In genomic region chr11:108235192-108235591, GRCh38 we compare ENCODE assay signal across 27 cellular contexts. TPM values are rescaled to one million over a fixed set of nuclear protein-coding genes. Genes with fewer than 3 reads are reported as not detected.
DNase-seq lines count a peak whose midpoint lies in the region; ATAC-seq, FAIRE-seq and TF ChIP-seq lines count a peak whose summit lies in the region.
"Had no signal": no experiment of that assay in that cellular context is flagged by ENCODE, and none has a peak within 500 bp of the region (broad histone marks: within the 10 kb centered on the region; RNA-seq: fewer than 3 reads in every experiment).

No MANE protein-coding gene starts in this region.

- H3K27ac ChIP-seq in CD4-positive, CD25-positive, alpha-beta regulatory T cell (ENCODE audit: insufficient read depth, low read length, poor library complexity, severe bottlenecking), result peak overlapping the region; percentile 34
- H3K27ac ChIP-seq in DOHH2 (ENCODE audit: low read depth, low read length) (peak overlapping the region; percentile 84), mesenchymal stem cell (ENCODE audit: low read length, poor library complexity, severe bottlenecking) (no peak overlapping the region), Peyer's patch (peak overlapping the region in 1 of 4 donors; percentile 80), upper lobe of left lung (no peak overlapping the region)
- H3K27ac ChIP-seq: colonic mucosa, esophagus muscularis mucosa, gastroesophageal sphincter, stomach, tibial nerve, WERI-Rb-1 had no signal

- no peak for ATAC-seq in CD4-positive, CD25-positive, alpha-beta regulatory T cell (ENCODE audit: low read depth in 2 of 2)
- ATAC-seq in T-helper 17 cell (no peak), upper lobe of left lung (ENCODE audit: low FRiP score in 2 of 2) (no peak), HG02852 (IDR thresholded peaks at IDR 0.05; ENCODE audit: unreplicated experiment) (no peak)
- ATAC-seq: gastroesophageal sphincter, GM23338, left ventricle myocardium superior, sciatic nerve had no signal

- no peak overlapping the region for H3K23ac ChIP-seq in mesenchymal stem cell (ENCODE audit: low read length in 2 of 2)

- H3K4me1 Mint-ChIP-seq in CD4-positive, CD25-positive, alpha-beta regulatory T cell, result peaks cover 23 to 83% (median 45%) of the 10 kb centered on the region in 4 donors
- H3K4me1 Mint-ChIP-seq in T-helper 17 cell, result peaks cover 45% of the 10 kb centered on the region
- H3K4me1 Mint-ChIP-seq: endodermal cell, GM23338, mesothelial cell of epicardium had no signal

- H2AK5ac ChIP-seq in mesenchymal stem cell (ENCODE audit: low read length, severe bottlenecking), result no peak overlapping the region

- no peak overlapping the region for H2BK120ac ChIP-seq in mesenchymal stem cell (ENCODE audit: low read depth, low read length)

- H4K91ac ChIP-seq in mesenchymal stem cell (ENCODE audit: low read length), result peak overlapping the region; percentile 50

- H3K18ac ChIP-seq in mesenchymal stem cell (ENCODE audit: low read depth in 1 of 2, low read length in 2 of 2), result no peak overlapping the region

- no peak overlapping the region for H3K14ac ChIP-seq in mesenchymal stem cell (ENCODE audit: low read length in 2 of 2)

- H3K4me3 ChIP-seq in CD4-positive, CD25-positive, alpha-beta regulatory T cell (ENCODE audit: low read depth, low read length), result no peak overlapping the region
- H3K4me3 ChIP-seq in DOHH2 (ENCODE audit: low read length) (no peak overlapping the region), mesenchymal stem cell (ENCODE audit: insufficient read depth in 1 of 2, low read depth in 1 of 2, low read length in 2 of 2) (no peak overlapping the region), Peyer's patch (no peak overlapping the region), upper lobe of left lung (no peak overlapping the region)
- H3K4me3 ChIP-seq: colonic mucosa, esophagus muscularis mucosa, gastroesophageal sphincter, GM23338, stomach, tibial nerve had no signal

- no peaks in the 10 kb centered on the region for H4K20me1 ChIP-seq in DOHH2 (ENCODE audit: control insufficient read depth, insufficient read depth, low read depth, low read length)

- no peak for TF ChIP-seq EP300 in upper lobe of left lung (IDR thresholded peaks at IDR 0.05)

- TF ChIP-seq POLR2A in Peyer's patch (IDR thresholded peaks at IDR 0.05), result no peak
- TF ChIP-seq POLR2A in upper lobe of left lung (IDR thresholded peaks at IDR 0.05), result no peak

- no peaks in the 10 kb centered on the region for H3K9me2 ChIP-seq in DOHH2 (replicated peaks; ENCODE audit: control insufficient read depth, low read length)
- H3K9me2 ChIP-seq: SK-N-SH had no signal

- H3K79me2 ChIP-seq in DOHH2 (ENCODE audit: control insufficient read depth, low read length), result peaks cover 51% of the 10 kb centered on the region

- no peak overlapping the region for H2AFZ ChIP-seq in mesenchymal stem cell (ENCODE audit: low read depth, low read length)
- H2AFZ ChIP-seq: GM23338 had no signal

- DNase-seq in CD4-positive, CD25-positive, alpha-beta regulatory T cell, result no peak
- DNase-seq in T-helper 17 cell (no peak), mesenchymal stem cell (no peak), Peyer's patch (no peak), RCC 7860 (ENCODE audit: low spot score) (no peak), upper lobe of left lung (no peak)
- DNase-seq: activated CD8-positive, alpha-beta memory T cell treated with anti-CD3 and anti-CD28 coated beads, Interleukin-2, amount 50 U/mL, for 48 hours; activated effector memory CD4-positive, alpha-beta T cell treated with anti-CD3 and anti-CD28 coated beads, Interleukin-2, amount 50 U/mL, for 16 hours; colonic mucosa; COR-L47; DMS79; endodermal cell; left ventricle myocardium superior; NCI-H1436 treated with DMSO at 0.1 percent for 48 hours; NCI-H526; SK-N-SH; stomach; WERI-Rb-1 had no signal

- no peak overlapping the region for H3K4ac ChIP-seq in mesenchymal stem cell (ENCODE audit: low read depth in 1 of 2, low read length in 2 of 2)

- no CpG with 5 or more reads among the region's 1 CpG for WGBS in mesenchymal stem cell
- WGBS in upper lobe of left lung, 2 donors, result 91 to 100% methylated on average over 1 of the region's 1 CpG

- H3K27ac Mint-ChIP-seq in CD4-positive, CD25-positive, alpha-beta regulatory T cell, result peak overlapping the region in 2 of 3 donors; percentile 71 to 92
- no peak overlapping the region for H3K27ac Mint-ChIP-seq in T-helper 17 cell
- H3K27ac Mint-ChIP-seq: endodermal cell, GM23338, mesothelial cell of epicardium had no signal

- H3K9me3 Mint-ChIP-seq in CD4-positive, CD25-positive, alpha-beta regulatory T cell, result no peaks in the 10 kb centered on the region
- H3K9me3 Mint-ChIP-seq: endodermal cell, GM23338 had no signal

- TF ChIP-seq CTCF in DOHH2 (IDR thresholded peaks at IDR 0.05; ENCODE audit: low read depth, low read length, poor library complexity, severe bottlenecking) (no peak), Peyer's patch (IDR thresholded peaks at IDR 0.05) (no peak), upper lobe of left lung (IDR thresholded peaks at IDR 0.05) (no peak)

- H3K27me3 ChIP-seq in CD4-positive, CD25-positive, alpha-beta regulatory T cell (ENCODE audit: control insufficient read depth, insufficient read depth, low read length), result no peaks in the 10 kb centered on the region
- H3K27me3 ChIP-seq in DOHH2 (ENCODE audit: control insufficient read depth, low read length), result no peaks in the 10 kb centered on the region
- H3K27me3 ChIP-seq in mesenchymal stem cell (ENCODE audit: control insufficient read depth in 1 of 2, insufficient read depth in 1 of 2, low read length in 2 of 2), result no peaks in the 10 kb centered on the region
- no peaks in the 10 kb centered on the region for H3K27me3 ChIP-seq in Peyer's patch
- no peaks in the 10 kb centered on the region for H3K27me3 ChIP-seq in upper lobe of left lung
- H3K27me3 ChIP-seq: colonic mucosa, esophagus muscularis mucosa, gastroesophageal sphincter, stomach, tibial nerve had no signal

- peaks cover 39% of the 10 kb centered on the region for H3K36me3 Mint-ChIP-seq in CD4-positive, CD25-positive, alpha-beta regulatory T cell
- peaks cover 5% of the 10 kb centered on the region for H3K36me3 Mint-ChIP-seq in T-helper 17 cell (ENCODE audit: low read depth)

- H3K27me3 Mint-ChIP-seq in CD4-positive, CD25-positive, alpha-beta regulatory T cell, result no peaks in the 10 kb centered on the region
- no peaks in the 10 kb centered on the region for H3K27me3 Mint-ChIP-seq in T-helper 17 cell

- no peak overlapping the region for H3K9ac ChIP-seq in mesenchymal stem cell (ENCODE audit: low read length)
- H3K9ac ChIP-seq: SK-N-SH had no signal

- H3K4me2 ChIP-seq in DOHH2 (ENCODE audit: low read length), result no peak overlapping the region; the same call in 1 of the 2 replicates
- no peak overlapping the region for H3K4me2 ChIP-seq in mesenchymal stem cell (ENCODE audit: low read length, poor library complexity, severe bottlenecking)
- H3K4me2 ChIP-seq: GM23338, SK-N-SH had no signal

- no peak overlapping the region for H3K4me3 Mint-ChIP-seq in CD4-positive, CD25-positive, alpha-beta regulatory T cell
- H3K4me3 Mint-ChIP-seq in T-helper 17 cell, result peak overlapping the region; percentile 7
- H3K4me3 Mint-ChIP-seq: endodermal cell, GM23338, mesothelial cell of epicardium had no signal

- peaks cover 21% of the 10 kb centered on the region for H3K79me1 ChIP-seq in mesenchymal stem cell (replicated peaks; ENCODE audit: low read length, poor library complexity, severe bottlenecking)

- H2BK5ac ChIP-seq in mesenchymal stem cell (ENCODE audit: low read depth, low read length, poor library complexity, severe bottlenecking), result no peak overlapping the region

- H3K4me1 ChIP-seq in CD4-positive, CD25-positive, alpha-beta regulatory T cell (ENCODE audit: control insufficient read depth, insufficient read depth, low read length, poor library complexity, severe bottlenecking), result peaks cover 71% of the 10 kb centered on the region
- peaks cover 48% of the 10 kb centered on the region for H3K4me1 ChIP-seq in DOHH2 (ENCODE audit: control insufficient read depth, low read length)
- H3K4me1 ChIP-seq in mesenchymal stem cell (ENCODE audit: control insufficient read depth, insufficient read depth, low read depth, low read length), result no peaks in the 10 kb centered on the region
- H3K4me1 ChIP-seq in Peyer's patch, result peaks cover 0 to 7% (median 2%) of the 10 kb centered on the region in 4 donors
- peaks cover 6 to 17% (median 14%) of the 10 kb centered on the region in 4 donors for H3K4me1 ChIP-seq in upper lobe of left lung
- H3K4me1 ChIP-seq: colonic mucosa, esophagus muscularis mucosa, gastroesophageal sphincter had no signal

- no peak overlapping the region for H2BK15ac ChIP-seq in mesenchymal stem cell (ENCODE audit: low read depth, poor library complexity, severe bottlenecking)

- no peak for FAIRE-seq in RCC 7860 (lab: Jason Lieb, UNC)
- FAIRE-seq: bronchial epithelial cell had no signal

- H2BK12ac ChIP-seq in mesenchymal stem cell (ENCODE audit: low read length in 2 of 2), result no peak overlapping the region

- peaks cover 55% of the 10 kb centered on the region for H3K36me3 ChIP-seq in CD4-positive, CD25-positive, alpha-beta regulatory T cell (ENCODE audit: control insufficient read depth, insufficient read depth, low read length)
- H3K36me3 ChIP-seq in DOHH2 (ENCODE audit: control insufficient read depth, low read length) (peaks cover 95% of the 10 kb centered on the region), mesenchymal stem cell (ENCODE audit: control insufficient read depth in 1 of 2, insufficient read depth in 2 of 2, low read depth in 1 of 2, low read length in 2 of 2) (peaks cover 17 to 86% of the 10 kb centered on the region in 2 experiments), Peyer's patch (peaks cover 0 to 21% (median 0%) of the 10 kb centered on the region in 3 donors), upper lobe of left lung (peaks cover 3 to 48% (median 12%) of the 10 kb centered on the region in 4 donors)
- H3K36me3 ChIP-seq: colonic mucosa had no signal

- no peaks in the 10 kb centered on the region for H3K9me3 ChIP-seq in CD4-positive, CD25-positive, alpha-beta regulatory T cell (ENCODE audit: control insufficient read depth in 2 of 2, low read length in 2 of 2)
- H3K9me3 ChIP-seq in DOHH2 (ENCODE audit: control insufficient read depth, insufficient read depth, low read length) (no peaks in the 10 kb centered on the region), T-helper 17 cell (ENCODE audit: control insufficient read depth, low read length, poor library complexity, severe bottlenecking) (no peaks in the 10 kb centered on the region), mesenchymal stem cell (ENCODE audit: control insufficient read depth, low read length) (no peaks in the 10 kb centered on the region), Peyer's patch (no peaks in the 10 kb centered on the region), upper lobe of left lung (no peaks in the 10 kb centered on the region)
- H3K9me3 ChIP-seq: colonic mucosa, esophagus muscularis mucosa, gastroesophageal sphincter, SK-N-SH, stomach, tibial nerve had no signal

- H3F3A ChIP-seq in DOHH2 (ENCODE audit: control insufficient read depth, insufficient read depth), result peaks cover 26% of the 10 kb centered on the region

- no peak overlapping the region for H4K8ac ChIP-seq in mesenchymal stem cell (ENCODE audit: low read length)

RNA-seq across cellular contexts. Expression of gene ATM, which starts 12.3 kb away (rescaled TPM):
- total RNA-seq in CD4-positive, CD25-positive, alpha-beta regulatory T cell, result 194 TPM
- polyA plus RNA-seq in CD4-positive, CD25-positive, alpha-beta regulatory T cell, result 10 to 100 TPM; 30.4 to 55.4 (median 49.3) TPM
- total RNA-seq in T-helper 17 cell (100 to 1,000 TPM; 203 to 260 TPM), Peyer's patch (100 to 1,000 TPM in 1 of 4 donors, 10 to 100 TPM in 3; 46.3 to 445 (median 58.5) TPM), upper lobe of left lung (100 to 1,000 TPM in 2 of 6 donors, 10 to 100 TPM in 4; 37.9 to 248 (median 62.6) TPM)
- polyA plus RNA-seq in mesenchymal stem cell (2013, experiment 1 of 2), result 22.4 TPM
- polyA plus RNA-seq in mesenchymal stem cell (2013, experiment 2 of 2), result 20.4 TPM

RNA-seq across cellular contexts. Expression of gene NPAT, which starts 12.8 kb away (rescaled TPM):
- 36.5 TPM for total RNA-seq in CD4-positive, CD25-positive, alpha-beta regulatory T cell
- 10 to 100 TPM; 25.5 to 36.3 (median 29.9) TPM for polyA plus RNA-seq in CD4-positive, CD25-positive, alpha-beta regulatory T cell
- total RNA-seq in T-helper 17 cell (10 to 100 TPM; 23.3 to 31.0 TPM), Peyer's patch (10 to 100 TPM; 14.4 to 48.7 (median 14.7) TPM), upper lobe of left lung (10 to 100 TPM in 4 of 6 donors, 1 to 10 TPM in 2; 9.5 to 21.3 (median 12.8) TPM)
- polyA plus RNA-seq in mesenchymal stem cell (2013, experiment 1 of 2), result 9.6 TPM
- 9.3 TPM for polyA plus RNA-seq in mesenchymal stem cell (2013, experiment 2 of 2)

Comparison
In these comparisons a context has a peak if more than half of its experiments do, and no peak if none do; other contexts are left out.
1. H3K27ac ChIP-seq: peak in CD4-positive, CD25-positive, alpha-beta regulatory T cell (single experiment) and DOHH2 (single experiment); none in mesenchymal stem cell (single experiment) and upper lobe of left lung (0 of 4).